Comparison of ENCODE assay signal across 8 cellular contexts in genomic region chr2:191675807-191676667, GRCh38. TPM values are rescaled to one million over a fixed set of nuclear protein-coding genes. Genes with fewer than 3 reads are reported as not detected.
DNase-seq lines count a peak whose midpoint lies in the region; ATAC-seq and TF ChIP-seq lines count a peak whose summit lies in the region.

No MANE protein-coding gene starts in this region.

- H3K4me1 Mint-ChIP-seq in CD4-positive, CD25-positive, alpha-beta regulatory T cell, result peaks cover 12 to 59% (median 32%) of the 10 kb centered on the region in 4 donors

- TF ChIP-seq CTCF in GM20000 (IDR thresholded peaks at IDR 0.05; ENCODE audit: extremely low read depth, missing control alignments), result no peak

- DNase-seq in CD4-positive, CD25-positive, alpha-beta regulatory T cell, result peak; percentile 44 to 95 (median 86)
- DNase-seq in GM20000 (ENCODE audit: low spot score) (peak; percentile 69), erythroblast (lab: John Stamatoyannopoulos, UW) (peak; percentile 39 to 49), sciatic nerve (ENCODE audit: low spot score) (peak; percentile 64), SW480 (ENCODE audit: low spot score) (no peak), RKO (ENCODE audit: low spot score) (no peak)
- peak; percentile 66 for DNase-seq in activated CD4-positive, alpha-beta T cell treated with anti-CD3 and anti-CD28 coated beads for 48 hours

- no peaks in the 10 kb centered on the region for H3K36me3 ChIP-seq in CD4-positive, CD25-positive, alpha-beta regulatory T cell (ENCODE audit: control insufficient read depth, insufficient read depth, low read length)

- peak overlapping the region; percentile 93 to 100 (median 98) for H3K4me3 Mint-ChIP-seq in CD4-positive, CD25-positive, alpha-beta regulatory T cell

- peaks cover 50% of the 10 kb centered on the region for H3K4me1 ChIP-seq in CD4-positive, CD25-positive, alpha-beta regulatory T cell (ENCODE audit: control insufficient read depth, insufficient read depth, low read length, poor library complexity, severe bottlenecking)

- H3K9me3 Mint-ChIP-seq in CD4-positive, CD25-positive, alpha-beta regulatory T cell, result peaks cover 0 to 1% (median 0%) of the 10 kb centered on the region in 7 donors

- peak overlapping the region; percentile 97 for H3K27ac ChIP-seq in CD4-positive, CD25-positive, alpha-beta regulatory T cell (ENCODE audit: insufficient read depth, low read length, poor library complexity, severe bottlenecking)

- H3K9me3 ChIP-seq in CD4-positive, CD25-positive, alpha-beta regulatory T cell (ENCODE audit: control insufficient read depth in 2 of 2, low read length in 2 of 2), result no peaks in the 10 kb centered on the region

- peak overlapping the region; percentile 98 for H3K4me3 ChIP-seq in CD4-positive, CD25-positive, alpha-beta regulatory T cell (ENCODE audit: low read depth, low read length)

- no peaks in the 10 kb centered on the region for H3K27me3 ChIP-seq in CD4-positive, CD25-positive, alpha-beta regulatory T cell (ENCODE audit: control insufficient read depth, insufficient read depth, low read length)

- ATAC-seq in CD4-positive, CD25-positive, alpha-beta regulatory T cell (ENCODE audit: low read depth in 2 of 2), result peak; percentile 44 to 50
- peak; percentile 61 for ATAC-seq in HG03565 (IDR thresholded peaks at IDR 0.05; ENCODE audit: unreplicated experiment)
- ATAC-seq in sciatic nerve, result no peak

- peaks cover 7% of the 10 kb centered on the region for H3K36me3 Mint-ChIP-seq in CD4-positive, CD25-positive, alpha-beta regulatory T cell

- TF ChIP-seq POLR2A in erythroblast (IDR thresholded peaks at IDR 0.05; ENCODE audit: low read length), result no peak

- peak overlapping the region; percentile 99 to 100 (median 99) for H3K27ac Mint-ChIP-seq in CD4-positive, CD25-positive, alpha-beta regulatory T cell

- intact Hi-C loops in sciatic nerve (cut with DNase I), result no loop called here

- H3K27me3 Mint-ChIP-seq in CD4-positive, CD25-positive, alpha-beta regulatory T cell, result peaks cover 23% of the 10 kb centered on the region

RNA-seq across cellular contexts. Expression of gene NABP1, which starts 1.9 kb away (rescaled TPM):
- 170 TPM for total RNA-seq in CD4-positive, CD25-positive, alpha-beta regulatory T cell
- polyA plus RNA-seq in CD4-positive, CD25-positive, alpha-beta regulatory T cell, result 10 to 100 TPM; 23.2 to 28.7 (median 26.4) TPM
- total RNA-seq in sciatic nerve, result 64.3 TPM

Comparison
In these comparisons a context has a peak if more than half of its experiments do, and no peak if none do; other contexts are left out.
1. DNase-seq: peak in CD4-positive, CD25-positive, alpha-beta regulatory T cell (3 of 3), GM20000 (single experiment), activated CD4-positive, alpha-beta T cell treated with anti-CD3 and anti-CD28 coated beads for 48 hours (single experiment), erythroblast (2 of 2) and sciatic nerve (single experiment); none in SW480 (single experiment) and RKO (single experiment).